ENCODE assay signal across 23 cellular contexts in the genomic region with DNA sequence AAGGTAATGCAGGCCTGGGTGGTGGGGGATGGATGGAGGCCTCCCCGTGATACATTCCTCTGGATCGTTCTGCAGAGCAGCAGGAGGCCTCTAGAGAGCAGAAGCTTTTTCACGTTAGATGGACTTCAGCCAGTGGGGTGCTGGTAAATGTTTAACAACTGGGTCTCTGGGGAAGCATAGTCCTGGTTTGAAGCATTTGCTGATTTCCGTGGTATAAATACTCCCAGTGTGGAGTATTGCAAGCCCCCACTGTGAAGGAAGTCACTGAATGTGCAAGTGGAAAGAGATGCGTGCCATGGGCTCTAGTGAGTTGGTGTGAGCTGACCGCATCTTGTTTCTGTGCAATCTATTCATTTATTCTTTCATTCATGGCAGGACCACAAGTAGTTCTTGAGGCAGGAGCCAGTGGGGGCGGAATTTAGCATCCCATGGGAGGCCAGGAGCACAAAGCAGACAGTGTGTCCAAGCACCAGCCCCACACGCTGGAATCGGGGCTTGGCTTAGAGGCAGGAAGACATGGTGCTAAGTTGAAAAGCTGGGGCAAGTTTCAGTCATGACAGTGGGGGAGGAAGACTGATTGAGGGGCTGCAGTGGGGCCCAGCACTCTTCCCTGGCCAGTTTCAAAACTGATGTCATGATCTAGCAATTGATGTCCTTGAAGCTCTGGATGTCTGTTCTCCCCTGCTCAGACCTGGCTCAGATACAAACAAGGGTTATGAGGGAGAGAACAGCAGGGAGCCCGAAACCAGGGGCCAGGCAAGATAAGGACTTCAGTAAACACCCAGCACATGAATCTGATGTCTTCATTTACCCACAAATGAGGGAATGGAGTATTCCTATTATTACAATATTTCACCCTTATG.
DNase-seq lines count a peak whose midpoint lies in the region; ATAC-seq and TF ChIP-seq lines count a peak whose summit lies in the region.
"Had no signal": no experiment of that assay in that cellular context is flagged by ENCODE, and none has a peak within 500 bp of the region (broad histone marks: within the 10 kb centered on the region; RNA-seq: fewer than 3 reads in every experiment).

No MANE protein-coding gene starts in this region.

- H3K36me3 Mint-ChIP-seq in Caco-2 (ENCODE audit: insufficient read depth, unreplicated experiment) (no peaks in the 10 kb centered on the region), osteocyte (ENCODE audit: unreplicated experiment) (peaks cover 2% of the 10 kb centered on the region)
- no peaks in the 10 kb centered on the region for H3K36me3 Mint-ChIP-seq in activated naive CD8-positive, alpha-beta T cell treated with anti-CD3 and anti-CD28 coated beads, Interleukin-2, amount 50 U/mL, for 24 hours (ENCODE audit: low read depth)
- H3K36me3 Mint-ChIP-seq in stimulated activated memory B cell treated with anti-CD40 and anti-IgM and Interleukin-4, amounts not matched to agents 10 μg/mL and 1 μg/mL and 100 μg/mL, for 72 hours, result no peaks in the 10 kb centered on the region
- H3K36me3 Mint-ChIP-seq: activated naive CD4-positive, alpha-beta T cell treated with anti-CD3 and anti-CD28 coated beads, Interleukin-2, amount 50 U/mL, for 72 hours; CD8-positive, alpha-beta T cell; natural killer cell had no signal

- H3K4me3 Mint-ChIP-seq in Caco-2 (ENCODE audit: unreplicated experiment) (no peak overlapping the region), osteocyte (ENCODE audit: unreplicated experiment) (no peak overlapping the region)
- H3K4me3 Mint-ChIP-seq in activated naive CD8-positive, alpha-beta T cell treated with anti-CD3 and anti-CD28 coated beads, Interleukin-2, amount 50 U/mL, for 24 hours, result no peak overlapping the region
- no peak overlapping the region for H3K4me3 Mint-ChIP-seq in stimulated activated memory B cell treated with anti-CD40 and anti-IgM and Interleukin-4, amounts not matched to agents 10 μg/mL and 1 μg/mL and 100 μg/mL, for 72 hours
- H3K4me3 Mint-ChIP-seq: activated B cell treated with CpG ODN at 0.5 μM for 24 hours; activated T-cell treated with anti-CD3 and anti-CD28 coated beads, Interleukin-2, amount 50 U/mL, for 72 hours; CD8-positive, alpha-beta T cell; natural killer cell had no signal

- no peaks in the 10 kb centered on the region for H3K36me3 ChIP-seq in Caco-2 (ENCODE audit: control insufficient read depth, insufficient read depth, low read length)
- H3K36me3 ChIP-seq: heart right ventricle, tibial artery had no signal

- H3K4me3 ChIP-seq in Caco-2 (ENCODE audit: low read depth, low read length) (no peak overlapping the region), fibroblast of pulmonary artery (replicated peaks; ENCODE audit: low read depth, low read length) (no peak overlapping the region)
- H3K4me3 ChIP-seq: heart right ventricle, psoas muscle, tibial artery had no signal

- intact Hi-C loops in Caco-2 (cut with micrococcal nuclease; ENCODE audit: unreplicated experiment), result no loop called here

- peaks cover 13% of the 10 kb centered on the region; the same call in 1 of the 2 replicates for H3K4me1 ChIP-seq in Caco-2
- H3K4me1 ChIP-seq: heart right ventricle, psoas muscle had no signal

- no peaks in the 10 kb centered on the region for H3K27me3 ChIP-seq in Caco-2 (replicated peaks; ENCODE audit: control insufficient read depth, insufficient read depth, low read length)
- H3K27me3 ChIP-seq: heart right ventricle had no signal

- peaks cover 17% of the 10 kb centered on the region for H3K9me3 ChIP-seq in Caco-2
- H3K9me3 ChIP-seq: psoas muscle, tibial artery had no signal

- in situ Hi-C loops in SK-MEL-5 (cut with HindIII; ENCODE audit: low pct_unique_long_range_greater_than_20kb, low sequenced_read_pairs), result no loop called here

- peak; percentile 43 to 48 for DNase-seq in Caco-2
- DNase-seq in SK-MEL-5 (ENCODE audit: low read depth, low spot score), result peak; percentile 99
- peak; percentile 14 for DNase-seq in fibroblast of pulmonary artery (ENCODE audit: low read depth)
- no peak for DNase-seq in osteocyte (ENCODE audit: extremely low spot score, unreplicated experiment)
- DNase-seq in activated naive CD8-positive, alpha-beta T cell treated with anti-CD3 and anti-CD28 coated beads, Interleukin-2, amount 50 U/mL, for 24 hours, result no peak
- DNase-seq in NCI-H82 (lab: John Stamatoyannopoulos, UW), result no peak
- DNase-seq: activated B cell treated with CpG ODN at 0.5 μM for 24 hours; activated T-cell treated with anti-CD3 and anti-CD28 coated beads, Interleukin-2, amount 50 U/mL, for 72 hours; CD8-positive, alpha-beta T cell; central memory CD4-positive, alpha-beta T cell; effector memory CD4-positive, alpha-beta T cell; heart right ventricle; Kasumi-1; natural killer cell; NCI-H1105; NCI-H526 treated with DMSO at 0.1 percent for 48 hours; psoas muscle; T-helper 2 cell; tibial artery had no signal

- H3K4me1 Mint-ChIP-seq in Caco-2 (ENCODE audit: low read depth, unreplicated experiment), result peaks cover 8% of the 10 kb centered on the region
- H3K4me1 Mint-ChIP-seq in osteocyte (ENCODE audit: unreplicated experiment), result peaks cover 22% of the 10 kb centered on the region
- H3K4me1 Mint-ChIP-seq in activated naive CD8-positive, alpha-beta T cell treated with anti-CD3 and anti-CD28 coated beads, Interleukin-2, amount 50 U/mL, for 24 hours, result no peaks in the 10 kb centered on the region
- H3K4me1 Mint-ChIP-seq in stimulated activated memory B cell treated with anti-CD40 and anti-IgM and Interleukin-4, amounts not matched to agents 10 μg/mL and 1 μg/mL and 100 μg/mL, for 72 hours, result no peaks in the 10 kb centered on the region
- H3K4me1 Mint-ChIP-seq: activated B cell treated with CpG ODN at 0.5 μM for 24 hours, natural killer cell had no signal

- peak in 1 of 2 experiments; percentile 15 for TF ChIP-seq CTCF in Caco-2 (IDR thresholded peaks at IDR 0.05; ENCODE audit: insufficient read depth in 1 of 2, low read depth in 1 of 2, low read length in 1 of 2, severe bottlenecking in 1 of 2, unreplicated experiment in 1 of 2)
- no peak for TF ChIP-seq CTCF in fibroblast of pulmonary artery (IDR thresholded peaks at IDR 0.05; ENCODE audit: low read length, missing control alignments)
- no peak for TF ChIP-seq CTCF in osteocyte (IDR thresholded peaks at IDR 0.05)

- H3K9me3 Mint-ChIP-seq in Caco-2 (ENCODE audit: unreplicated experiment), result no peaks in the 10 kb centered on the region
- H3K9me3 Mint-ChIP-seq in osteocyte (ENCODE audit: unreplicated experiment), result peaks cover 7% of the 10 kb centered on the region
- H3K9me3 Mint-ChIP-seq in activated naive CD8-positive, alpha-beta T cell treated with anti-CD3 and anti-CD28 coated beads, Interleukin-2, amount 50 U/mL, for 24 hours, result no peaks in the 10 kb centered on the region
- H3K9me3 Mint-ChIP-seq in stimulated activated memory B cell treated with anti-CD40 and anti-IgM and Interleukin-4, amounts not matched to agents 10 μg/mL and 1 μg/mL and 100 μg/mL, for 72 hours, result peaks cover 3% of the 10 kb centered on the region
- H3K9me3 Mint-ChIP-seq: activated B cell treated with CpG ODN at 0.5 μM for 24 hours; activated naive CD4-positive, alpha-beta T cell treated with anti-CD3 and anti-CD28 coated beads, Interleukin-2, amount 50 U/mL, for 72 hours; activated T-cell treated with anti-CD3 and anti-CD28 coated beads, Interleukin-2, amount 50 U/mL, for 72 hours; natural killer cell had no signal

- no peak overlapping the region for H3K27ac Mint-ChIP-seq in Caco-2 (ENCODE audit: unreplicated experiment)
- peak overlapping the region; percentile 72 for H3K27ac Mint-ChIP-seq in osteocyte (ENCODE audit: unreplicated experiment)
- no peak overlapping the region for H3K27ac Mint-ChIP-seq in activated naive CD8-positive, alpha-beta T cell treated with anti-CD3 and anti-CD28 coated beads, Interleukin-2, amount 50 U/mL, for 24 hours
- no peak overlapping the region for H3K27ac Mint-ChIP-seq in stimulated activated memory B cell treated with anti-CD40 and anti-IgM and Interleukin-4, amounts not matched to agents 10 μg/mL and 1 μg/mL and 100 μg/mL, for 72 hours
- H3K27ac Mint-ChIP-seq: activated B cell treated with CpG ODN at 0.5 μM for 24 hours; activated T-cell treated with anti-CD3 and anti-CD28 coated beads, Interleukin-2, amount 50 U/mL, for 72 hours; CD8-positive, alpha-beta T cell; natural killer cell had no signal

- CTCF ChIA-PET in Caco-2 (lab: Charles Lee), result interaction anchor here (0.7 kb wide), 1 partner anchor 344 kb away, joined by 4 read pairs; no protein-coding TSS in a partner anchor

- ATAC-seq in HG03378 (IDR thresholded peaks at IDR 0.05; ENCODE audit: unreplicated experiment), result no peak
- ATAC-seq in activated naive CD8-positive, alpha-beta T cell treated with anti-CD3 and anti-CD28 coated beads, Interleukin-2, amount 50 U/mL, for 24 hours, result no peak
- ATAC-seq in stimulated activated memory B cell treated with anti-CD40 and anti-IgM and Interleukin-4, amounts not matched to agents 10 μg/mL and 1 μg/mL and 100 μg/mL, for 72 hours, result no peak
- ATAC-seq: activated naive CD4-positive, alpha-beta T cell treated with anti-CD3 and anti-CD28 coated beads, Interleukin-2, amount 50 U/mL, for 72 hours; activated T-cell treated with anti-CD3 and anti-CD28 coated beads, Interleukin-2, amount 50 U/mL, for 72 hours; CD8-positive, alpha-beta T cell; HCT116; natural killer cell; psoas muscle had no signal

- no peaks in the 10 kb centered on the region for H3K27me3 Mint-ChIP-seq in Caco-2 (ENCODE audit: insufficient read depth, unreplicated experiment)
- no peaks in the 10 kb centered on the region for H3K27me3 Mint-ChIP-seq in osteocyte (ENCODE audit: unreplicated experiment)
- H3K27me3 Mint-ChIP-seq in activated naive CD8-positive, alpha-beta T cell treated with anti-CD3 and anti-CD28 coated beads, Interleukin-2, amount 50 U/mL, for 24 hours, result no peaks in the 10 kb centered on the region
- no peaks in the 10 kb centered on the region for H3K27me3 Mint-ChIP-seq in stimulated activated memory B cell treated with anti-CD40 and anti-IgM and Interleukin-4, amounts not matched to agents 10 μg/mL and 1 μg/mL and 100 μg/mL, for 72 hours
- H3K27me3 Mint-ChIP-seq: activated B cell treated with CpG ODN at 0.5 μM for 24 hours had no signal

- no TSS peak for BruUV-seq in Caco-2 (replicated peaks; lab: Mats Ljungman, UMichigan)

- POLR2A ChIA-PET in Caco-2 (lab: Charles Lee), result no interaction called here

Comparison
In these comparisons a context has a peak if more than half of its experiments do, and no peak if none do; other contexts are left out.
1. DNase-seq: peak in Caco-2 (2 of 2), SK-MEL-5 (single experiment) and fibroblast of pulmonary artery (single experiment); none in osteocyte (single experiment), activated naive CD8-positive, alpha-beta T cell treated with anti-CD3 and anti-CD28 coated beads, Interleukin-2, amount 50 U/mL, for 24 hours (single experiment) and NCI-H82 (single experiment).